Comparison of ENCODE assay signal across 14 cellular contexts in the genomic region with DNA sequence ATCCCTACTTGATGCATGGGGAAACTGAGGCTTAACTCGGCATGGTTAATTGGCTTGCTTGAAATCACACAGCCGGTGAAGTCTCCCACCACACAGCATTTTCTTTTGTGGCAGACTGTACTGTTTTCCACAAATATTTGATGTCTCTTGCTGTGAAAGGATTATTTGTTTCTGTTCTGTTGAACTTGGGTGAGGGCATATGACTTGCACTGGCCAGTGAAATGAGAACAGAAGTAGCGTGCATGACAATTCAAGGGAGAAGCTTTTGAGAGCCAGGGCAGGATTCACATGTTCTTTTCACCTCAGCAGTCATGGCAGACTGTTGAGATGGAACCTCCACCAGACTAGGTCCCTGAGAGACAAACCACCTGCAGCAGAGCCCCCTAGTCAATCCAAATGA.
"Had no signal": no experiment of that assay in that cellular context is flagged by ENCODE, and none has a peak within 500 bp of the region (broad histone marks: within the 10 kb centered on the region; RNA-seq: fewer than 3 reads in every experiment).

No MANE protein-coding gene starts in this region.

- H3K9me3 Mint-ChIP-seq: activated T-helper 1 cell treated with anti-CD3 and anti-CD28 coated beads, Interleukin-12 subunit alpha, Interleukin-12 subunit beta, Interleukin-2, Interleukin-4 antibody, amounts not matched to agents 30 ng/mL and 10 ng/mL and 1 ng/mL, durations not matched to agents 14 hours and 24 hours and 36 hours had no signal

- H3K9me3 ChIP-seq: left ventricle myocardium inferior, stomach, thoracic aorta, upper lobe of right lung had no signal

- H3K27me3 ChIP-seq: cardiac muscle cell, stomach, upper lobe of right lung had no signal

- H3K4me3 Mint-ChIP-seq: activated naive CD4-positive, alpha-beta T cell treated with anti-CD3 and anti-CD28 coated beads for 36 hours; activated T-helper 1 cell treated with anti-CD3 and anti-CD28 coated beads, Interleukin-12 subunit alpha, Interleukin-12 subunit beta, Interleukin-2, Interleukin-4 antibody, amounts not matched to agents 30 ng/mL and 10 ng/mL and 1 ng/mL, durations not matched to agents 14 hours and 24 hours and 36 hours had no signal

- H3K27ac Mint-ChIP-seq: activated naive CD4-positive, alpha-beta T cell treated with anti-CD3 and anti-CD28 coated beads for 36 hours; activated T-helper 1 cell treated with anti-CD3 and anti-CD28 coated beads, Interleukin-12 subunit alpha, Interleukin-12 subunit beta, Interleukin-2, Interleukin-4 antibody, amounts not matched to agents 30 ng/mL and 10 ng/mL and 1 ng/mL, durations not matched to agents 14 hours and 24 hours and 36 hours had no signal

- DNase-seq: activated CD4-positive, alpha-beta T cell treated with anti-CD3 and anti-CD28 coated beads, Interleukin-2, amount 50 U/mL, for 1 hour; activated CD4-positive, CD25-positive, alpha-beta regulatory T cell; activated CD8-positive, alpha-beta memory T cell treated with anti-CD3 and anti-CD28 coated beads for 24 hours; activated naive CD4-positive, alpha-beta T cell treated with anti-CD3 and anti-CD28 coated beads for 36 hours; effector CD4-positive, alpha-beta T cell; left ventricle myocardium inferior; mesenchymal stem cell; stimulated activated CD4-positive, alpha-beta T cell treated with anti-CD3 and anti-CD28 coated beads, Interleukin-1b, Interleukin-23, amount 100 ng/mL, for 48 hours; stomach; upper lobe of right lung had no signal

- H3K4me3 ChIP-seq: cardiac muscle cell, left ventricle myocardium inferior, stomach, thoracic aorta, upper lobe of right lung had no signal

- H3K27ac ChIP-seq: cardiac muscle cell, left ventricle myocardium inferior, stomach, thoracic aorta, upper lobe of right lung had no signal

- FAIRE-seq: colon had no signal

- H3K36me3 ChIP-seq: cardiac muscle cell, left ventricle myocardium inferior, stomach, thoracic aorta, upper lobe of right lung had no signal
